In the genomic region with DNA sequence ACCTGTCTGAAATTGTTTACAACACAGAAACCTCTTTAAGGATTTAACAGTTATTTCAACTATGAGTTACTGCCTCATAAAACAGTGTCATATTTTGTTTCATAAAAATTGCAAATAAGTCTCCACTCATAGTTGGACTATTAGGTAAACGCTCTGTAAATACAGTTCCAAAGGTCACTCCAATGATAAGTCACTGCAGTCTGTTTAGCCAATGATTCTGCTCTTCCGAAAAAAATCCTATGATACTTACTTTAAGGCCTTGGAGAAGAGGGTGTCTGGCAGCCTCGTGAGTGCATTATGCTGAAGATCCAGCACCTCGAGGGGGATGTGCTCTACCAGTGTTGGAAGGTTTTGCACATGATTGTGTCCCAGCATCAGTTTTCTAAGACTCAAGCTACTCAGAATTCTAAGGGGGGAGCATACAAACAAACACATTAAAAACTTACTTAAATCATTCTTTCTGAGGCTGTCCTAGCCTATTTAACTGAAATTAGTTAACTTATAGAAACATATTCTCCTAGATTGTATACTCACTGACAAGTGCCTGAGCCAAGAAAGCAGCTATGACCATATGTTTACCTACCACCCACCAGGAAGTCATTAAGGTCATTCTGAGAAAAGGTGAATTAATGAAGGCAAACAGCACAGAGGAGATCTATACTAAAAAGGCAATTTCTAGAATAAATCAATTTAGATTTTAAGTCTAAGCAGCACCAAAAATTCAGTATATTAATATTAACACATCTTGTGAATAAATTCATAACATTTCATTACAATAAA, we compare ENCODE assay signal across 1 cellular context.
TF ChIP-seq lines count a peak whose summit lies in the region.

No MANE protein-coding gene starts in this region.

TF ChIP-seq in HepG2, 621 proteins besides CTCF, POLR2A, EP300 and RAD21 (continued from another document):
- TF ChIP-seq, protein P1, sequence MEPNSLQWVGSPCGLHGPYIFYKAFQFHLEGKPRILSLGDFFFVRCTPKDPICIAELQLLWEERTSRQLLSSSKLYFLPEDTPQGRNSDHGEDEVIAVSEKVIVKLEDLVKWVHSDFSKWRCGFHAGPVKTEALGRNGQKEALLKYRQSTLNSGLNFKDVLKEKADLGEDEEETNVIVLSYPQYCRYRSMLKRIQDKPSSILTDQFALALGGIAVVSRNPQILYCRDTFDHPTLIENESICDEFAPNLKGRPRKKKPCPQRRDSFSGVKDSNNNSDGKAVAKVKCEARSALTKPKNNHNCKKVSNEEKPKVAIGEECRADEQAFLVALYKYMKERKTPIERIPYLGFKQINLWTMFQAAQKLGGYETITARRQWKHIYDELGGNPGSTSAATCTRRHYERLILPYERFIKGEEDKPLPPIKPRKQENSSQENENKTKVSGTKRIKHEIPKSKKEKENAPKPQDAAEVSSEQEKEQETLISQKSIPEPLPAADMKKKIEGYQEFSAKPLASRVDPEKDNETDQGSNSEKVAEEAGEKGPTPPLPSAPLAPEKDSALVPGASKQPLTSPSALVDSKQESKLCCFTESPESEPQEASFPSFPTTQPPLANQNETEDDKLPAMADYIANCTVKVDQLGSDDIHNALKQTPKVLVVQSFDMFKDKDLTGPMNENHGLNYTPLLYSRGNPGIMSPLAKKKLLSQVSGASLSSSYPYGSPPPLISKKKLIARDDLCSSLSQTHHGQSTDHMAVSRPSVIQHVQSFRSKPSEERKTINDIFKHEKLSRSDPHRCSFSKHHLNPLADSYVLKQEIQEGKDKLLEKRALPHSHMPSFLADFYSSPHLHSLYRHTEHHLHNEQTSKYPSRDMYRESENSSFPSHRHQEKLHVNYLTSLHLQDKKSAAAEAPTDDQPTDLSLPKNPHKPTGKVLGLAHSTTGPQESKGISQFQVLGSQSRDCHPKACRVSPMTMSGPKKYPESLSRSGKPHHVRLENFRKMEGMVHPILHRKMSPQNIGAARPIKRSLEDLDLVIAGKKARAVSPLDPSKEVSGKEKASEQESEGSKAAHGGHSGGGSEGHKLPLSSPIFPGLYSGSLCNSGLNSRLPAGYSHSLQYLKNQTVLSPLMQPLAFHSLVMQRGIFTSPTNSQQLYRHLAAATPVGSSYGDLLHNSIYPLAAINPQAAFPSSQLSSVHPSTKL (CRISPR knock-in tag; IDR thresholded peaks at IDR 0.05): peak; percentile 88
- TF ChIP-seq MBNL3 (CRISPR knock-in tag; conservative IDR thresholded peaks at IDR 0.05): no peak
- peak; percentile 63; the same call in 1 of the 2 replicates for TF ChIP-seq ZSCAN9 (CRISPR knock-in tag; IDR thresholded peaks at IDR 0.05; ENCODE audit: borderline replicate concordance)
- no peak for TF ChIP-seq ZFP36L1 (CRISPR knock-in tag; IDR thresholded peaks at IDR 0.05)
- TF ChIP-seq KDM6A (CRISPR knock-in tag; IDR thresholded peaks at IDR 0.05; ENCODE audit: low read depth): peak; percentile 51; the same call in 1 of the 2 replicates
- TF ChIP-seq RORA (CRISPR knock-in tag; IDR thresholded peaks at IDR 0.05): 0 out of 2 replicates have a peak, but pooled peaks have one; percentile 46
- TF ChIP-seq CC2D1A (CRISPR knock-in tag; IDR thresholded peaks at IDR 0.05): no peak; the same call in 1 of the 2 replicates
- no peak for TF ChIP-seq ZNF225 (CRISPR knock-in tag; IDR thresholded peaks at IDR 0.05)
- TF ChIP-seq ZNF235 (CRISPR knock-in tag; IDR thresholded peaks at IDR 0.05; ENCODE audit: borderline replicate concordance): no peak
